18 cellular contexts compared by ENCODE assay signal in the genomic region with DNA sequence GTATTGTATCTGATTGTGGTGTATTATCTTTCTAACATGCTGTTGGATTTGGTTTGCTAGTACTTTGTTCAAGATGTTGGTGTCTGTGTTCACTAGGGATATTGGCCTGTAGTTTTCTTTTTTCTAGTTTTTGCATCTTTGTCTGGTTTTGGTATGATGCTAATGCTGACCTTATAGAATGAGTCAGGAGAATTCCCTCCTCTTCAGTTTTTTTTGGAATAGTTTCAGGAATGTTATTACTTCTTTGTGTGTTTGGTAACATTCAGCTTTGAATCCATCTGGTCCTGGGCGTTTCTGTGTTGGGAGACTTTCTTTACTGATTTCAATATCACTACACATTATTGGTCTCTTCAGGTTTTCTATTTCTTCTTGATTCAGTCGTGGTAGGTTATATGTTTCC.
DNase-seq lines count a peak whose midpoint lies in the region; ATAC-seq, FAIRE-seq and TF ChIP-seq lines count a peak whose summit lies in the region.
"Had no signal": no experiment of that assay in that cellular context is flagged by ENCODE, and none has a peak within 500 bp of the region (broad histone marks: within the 10 kb centered on the region; RNA-seq: fewer than 3 reads in every experiment).

No MANE protein-coding gene starts in this region.

- H3K27me3 Mint-ChIP-seq in osteocyte (ENCODE audit: unreplicated experiment), result no peaks in the 10 kb centered on the region

- peak; percentile 25 for DNase-seq in Caki2 (ENCODE audit: low read depth)
- peak; percentile 5 for DNase-seq in MG63
- no peak for DNase-seq in osteocyte (ENCODE audit: extremely low spot score, unreplicated experiment)
- DNase-seq in COLO668 (lab: John Stamatoyannopoulos, UW; ENCODE audit: unreplicated experiment), result no peak
- DNase-seq in HK-2 (ENCODE audit: unreplicated experiment), result no peak
- no peak for DNase-seq in DMS53 treated with DMSO at 0.1 percent for 48 hours (lab: John Stamatoyannopoulos, UW; ENCODE audit: unreplicated experiment)
- DNase-seq: activated CD8-positive, alpha-beta T cell treated with anti-CD3 and anti-CD28 coated beads, Interleukin-2, amount 10 ng/mL, durations not matched to agents 7 days and 5 days; body of pancreas; effector CD8-positive, alpha-beta T cell; NCI-H146; NCI-H510A treated with DMSO at 0.1 percent for 48 hours; OCI-M1 had no signal

- H3K27me3 ChIP-seq in MG63, result no peaks in the 10 kb centered on the region
- H3K27me3 ChIP-seq: body of pancreas had no signal

- H3K36me3 ChIP-seq in MG63, result no peaks in the 10 kb centered on the region; the same call in 1 of the 2 replicates

- FAIRE-seq in endometrium (lab: Jason Lieb, UNC), result peak; percentile 79
- FAIRE-seq: K562 had no signal

- in situ Hi-C loops in Caki2 (cut with HindIII; ENCODE audit: low pct_unique_long_range_greater_than_20kb, low sequenced_read_pairs), result no loop called here

- H3K4me1 Mint-ChIP-seq in osteocyte (ENCODE audit: unreplicated experiment), result peaks cover 15% of the 10 kb centered on the region
- H3K4me1 Mint-ChIP-seq: CD14-positive monocyte had no signal

- H3K4me3 ChIP-seq in MG63, result no peak overlapping the region
- H3K4me3 ChIP-seq: body of pancreas, K562 had no signal

- H3K27ac Mint-ChIP-seq in osteocyte (ENCODE audit: unreplicated experiment), result peak overlapping the region; percentile 87
- H3K27ac Mint-ChIP-seq: activated CD8-positive, alpha-beta T cell treated with anti-CD3 and anti-CD28 coated beads, Interleukin-2, amount 10 ng/mL, durations not matched to agents 7 days and 5 days; activated T-helper 2 cell treated with anti-CD3 and anti-CD28 coated beads, Interferon-gamma antibody, Interleukin-2, Interleukin-4, amounts not matched to agents 10 μg/mL and 5 μg/mL and 100 μg/mL, durations not matched to agents 14 hours and 24 hours and 36 hours; CD14-positive monocyte had no signal

- H3K9me3 ChIP-seq in MG63, result peaks cover 5% of the 10 kb centered on the region

- peaks cover 24% of the 10 kb centered on the region for H3K9me3 Mint-ChIP-seq in osteocyte (ENCODE audit: unreplicated experiment)

- TF ChIP-seq CTCF in osteocyte (IDR thresholded peaks at IDR 0.05), result no peak

- no peak for ATAC-seq in HG03280 (IDR thresholded peaks at IDR 0.05; ENCODE audit: unreplicated experiment)
- ATAC-seq: activated CD8-positive, alpha-beta T cell treated with anti-CD3 and anti-CD28 coated beads, Interleukin-2, amount 10 ng/mL, durations not matched to agents 7 days and 5 days; body of pancreas; K562; SK-N-SH treated with all-trans-retinoic acid at 6 μM for 48 hours had no signal

- H3K36me3 Mint-ChIP-seq in osteocyte (ENCODE audit: unreplicated experiment), result peaks cover 29% of the 10 kb centered on the region

- H3K4me3 Mint-ChIP-seq in osteocyte (ENCODE audit: unreplicated experiment), result no peak overlapping the region
- H3K4me3 Mint-ChIP-seq: activated CD8-positive, alpha-beta T cell treated with anti-CD3 and anti-CD28 coated beads, Interleukin-2, amount 10 ng/mL, durations not matched to agents 7 days and 5 days; CD14-positive monocyte had no signal

Comparison
In these comparisons a context has a peak if more than half of its experiments do, and no peak if none do; other contexts are left out.
1. DNase-seq: peak in Caki2 (single experiment) and MG63 (single experiment); none in osteocyte (single experiment), COLO668 (single experiment), HK-2 (single experiment) and DMS53 treated with DMSO at 0.1 percent for 48 hours (single experiment).